In genomic region chrX:153781428-153782047, GRCh38 we compare ENCODE assay signal across 13 cellular contexts. TPM values are rescaled to one million over a fixed set of nuclear protein-coding genes. Genes with fewer than 3 reads are reported as not detected.
DNase-seq lines count a peak whose midpoint lies in the region; ATAC-seq and TF ChIP-seq lines count a peak whose summit lies in the region.
"Had no signal": no experiment of that assay in that cellular context is flagged by ENCODE, and none has a peak within 500 bp of the region (broad histone marks: within the 10 kb centered on the region; RNA-seq: fewer than 3 reads in every experiment).

No MANE protein-coding gene starts in this region.

- no peaks in the 10 kb centered on the region for H3K9me3 ChIP-seq in HEK293 (ENCODE audit: control insufficient read depth, insufficient read depth, low read depth, low read length)
- H3K9me3 ChIP-seq in neuronal stem cell (replicated peaks in 1 of 2; ENCODE audit: control insufficient read depth in 2 of 2, insufficient read depth in 1 of 2, low read depth in 1 of 2, low read length in 2 of 2) = no peaks in the 10 kb centered on the region
- no peaks in the 10 kb centered on the region for H3K9me3 ChIP-seq in MM.1S (replicated peaks; ENCODE audit: insufficient read depth, low read length)
- H3K9me3 ChIP-seq: BE2C, left lung had no signal

- no peak overlapping the region for H4K8ac ChIP-seq in neuronal stem cell (ENCODE audit: low read depth, low read length)

- H3F3A ChIP-seq in MM.1S (ENCODE audit: insufficient read depth, low read length) = no peaks in the 10 kb centered on the region

- POLR2A ChIA-PET in HEK293 (lab: Yijun Ruan, JAX) = interaction anchor here (0.8 to 3.3 kb wide), 5 partner anchors 10 to 154 kb away, joined by 3 to 16 read pairs (median 4); partner anchors contain the start of genes IDH3G, NAA10 and SSR4

- TF ChIP-seq CTCF in HEK293 (tag by site-specific recombination; IDR thresholded peaks at IDR 0.05) = no peak
- TF ChIP-seq CTCF in MM.1S (IDR thresholded peaks at IDR 0.05; ENCODE audit: low read length) = no peak

- no peaks in the 10 kb centered on the region for H3K4me1 ChIP-seq in HEK293 (ENCODE audit: control insufficient read depth, insufficient read depth, low read length)
- peaks cover 0 to 1% of the 10 kb centered on the region in 2 donors for H3K4me1 ChIP-seq in neuronal stem cell (ENCODE audit: control insufficient read depth in 2 of 2, insufficient read depth in 1 of 2, low read depth in 1 of 2, low read length in 2 of 2)
- no peaks in the 10 kb centered on the region for H3K4me1 ChIP-seq in MM.1S (ENCODE audit: low read length)
- H3K4me1 ChIP-seq: left lung had no signal

- no peaks in the 10 kb centered on the region for H3K79me2 ChIP-seq in MM.1S (ENCODE audit: low read length)

- no peak overlapping the region for H2AK5ac ChIP-seq in neuronal stem cell (ENCODE audit: low read depth, low read length)

- H3K36me3 ChIP-seq in HEK293 (ENCODE audit: control insufficient read depth in 2 of 2, insufficient read depth in 1 of 2, low read length in 2 of 2) = peaks cover 0 to 18% of the 10 kb centered on the region in 2 experiments; a peak in 1 of 3 replicates
- peaks cover 7 to 12% of the 10 kb centered on the region in 2 donors for H3K36me3 ChIP-seq in neuronal stem cell (replicated peaks in 1 of 2; ENCODE audit: control insufficient read depth in 2 of 2, insufficient read depth in 2 of 2, low read length in 2 of 2)
- H3K36me3 ChIP-seq in MM.1S (replicated peaks; ENCODE audit: insufficient read depth, low read length) = no peaks in the 10 kb centered on the region

- H3K4me3 ChIP-seq in HEK293 (ENCODE audit: low read depth, low read length) (no peak overlapping the region), neuronal stem cell (ENCODE audit: low read length in 2 of 2) (no peak overlapping the region), MM.1S (ENCODE audit: low read length) (no peak overlapping the region)
- H3K4me3 ChIP-seq: left lung had no signal

- no peak overlapping the region for H3K4ac ChIP-seq in neuronal stem cell (ENCODE audit: low read length)

- no peaks in the 10 kb centered on the region for H3K79me1 ChIP-seq in neuronal stem cell (ENCODE audit: low read depth, low read length)

- DNase-seq in AG20443 (ENCODE audit: low spot score) = peak; percentile 39
- peak in 4 of 61 donors; percentile 2 to 23 (median 8) for DNase-seq in caudate nucleus (lab: John Stamatoyannopoulos, UW)
- no peak for DNase-seq in neuronal stem cell (ENCODE audit: low spot score)
- no peak for DNase-seq in SIG-M5 (lab: John Stamatoyannopoulos, UW)
- DNase-seq in ecto neural progenitor cell (ENCODE audit: low spot score) = no peak
- DNase-seq in MM.1S = no peak
- DNase-seq: activated CD4-positive, alpha-beta T cell treated with anti-CD3 and anti-CD28 coated beads, Interleukin-2, amount 50 U/mL, for 4 hours; activated effector memory CD4-positive, alpha-beta T cell treated with anti-CD3 and anti-CD28 coated beads, Interleukin-2, amount 50 U/mL, for 16 hours; left lung; stimulated activated CD8-positive, alpha-beta memory T cell treated with anti-CD3 and anti-CD28 coated beads, Interleukin-4, amount 100 ng/mL, for 48 hours had no signal

- H4K91ac ChIP-seq in neuronal stem cell (ENCODE audit: low read depth, low read length, poor library complexity) = no peak overlapping the region

- no peak overlapping the region for H2BK120ac ChIP-seq in neuronal stem cell (ENCODE audit: low read depth, low read length)

- H3K9ac ChIP-seq in neuronal stem cell (ENCODE audit: low read depth, low read length, poor library complexity) (no peak overlapping the region), MM.1S (ENCODE audit: low read length) (no peak overlapping the region)

- H3K4me2 ChIP-seq in neuronal stem cell (ENCODE audit: insufficient read depth, low read length, poor library complexity, severe bottlenecking) (no peak overlapping the region), MM.1S (ENCODE audit: low read depth, low read length) (no peak overlapping the region)

- H3K27me3 ChIP-seq in neuronal stem cell (ENCODE audit: control insufficient read depth in 3 of 3, insufficient read depth in 3 of 3, low read depth in 1 of 3, low read length in 3 of 3) = no peaks in the 10 kb centered on the region
- peaks cover 3% of the 10 kb centered on the region; the same call in 1 of the 2 replicates for H3K27me3 ChIP-seq in MM.1S (replicated peaks; ENCODE audit: insufficient read depth, low read length)
- H3K27me3 ChIP-seq: BE2C had no signal

- peak overlapping the region; percentile 31 for H3K23ac ChIP-seq in neuronal stem cell (ENCODE audit: low read depth, low read length, poor library complexity)

- H2BK5ac ChIP-seq in neuronal stem cell (ENCODE audit: low read length) = no peak overlapping the region

- H3K27ac ChIP-seq in HEK293 (ENCODE audit: extremely low read depth, low read depth, low read length) (no peak overlapping the region), caudate nucleus (ENCODE audit: low read depth, low read length) (peak overlapping the region; percentile 48), neuronal stem cell (replicated peaks; ENCODE audit: low read length) (no peak overlapping the region), MM.1S (ENCODE audit: low read length) (no peak overlapping the region)
- H3K27ac ChIP-seq: left lung had no signal

- H2BK15ac ChIP-seq in neuronal stem cell (ENCODE audit: low read length) = no peak overlapping the region

- no peaks in the 10 kb centered on the region for H4K20me1 ChIP-seq in MM.1S (ENCODE audit: insufficient read depth, low read length)

- H2AFZ ChIP-seq in neuronal stem cell (ENCODE audit: low read length) (no peak overlapping the region), MM.1S (ENCODE audit: low read length) (no peak overlapping the region)

- no peak overlapping the region for H3K14ac ChIP-seq in neuronal stem cell (ENCODE audit: low read length)

- no peak overlapping the region for H3K18ac ChIP-seq in neuronal stem cell (ENCODE audit: low read length)

- no peaks in the 10 kb centered on the region for H3K9me2 ChIP-seq in MM.1S (replicated peaks; ENCODE audit: insufficient read depth, low read length)

- CTCF ChIA-PET in HEK293 (lab: Yijun Ruan, JAX) = interaction anchor here (1.2 to 2.0 kb wide), 3 partner anchors 12 to 171 kb away, joined by 3 to 10 read pairs (median 3); partner anchors contain the start of gene PLXNB3

- WGBS in neuronal stem cell (ENCODE audit: extremely low coverage in 2 of 2, insufficient read length in 2 of 2, insufficient replicate concordance in 1 of 2), 2 donors = no CpG with 5 or more reads among the region's 24 CpGs

- no peak for ATAC-seq in HG02938 (IDR thresholded peaks at IDR 0.05; ENCODE audit: unreplicated experiment)
- ATAC-seq: left lung had no signal

- no peak overlapping the region for H2BK12ac ChIP-seq in neuronal stem cell (ENCODE audit: low read length)

TF ChIP-seq in HEK293, 187 proteins besides CTCF, POLR2A, EP300 and RAD21 (continues in another document):
- TF ChIP-seq GLIS1 (tag by site-specific recombination; IDR thresholded peaks at IDR 0.05) (peak; percentile 89), PBX3 (CRISPR knock-in tag; IDR thresholded peaks at IDR 0.05) (0 out of 2 replicates have a peak, but pooled peaks have one; percentile 31), TSHZ1 (tag by site-specific recombination; IDR thresholded peaks at IDR 0.05; ENCODE audit: borderline replicate concordance) (no peak)

RNA-seq across cellular contexts. Expression of gene SRPK3, which starts 0.7 kb away (rescaled TPM):
- not detected for polyA plus RNA-seq in neuronal stem cell (2013, experiment 1 of 2)
- not detected for polyA plus RNA-seq in neuronal stem cell (2013, experiment 2 of 2)

RNA-seq across cellular contexts. Expression of gene IDH3G, which starts 12.6 kb away (rescaled TPM):
- 43.4 TPM for polyA plus RNA-seq in neuronal stem cell (2013, experiment 1 of 2)
- 43.1 TPM for polyA plus RNA-seq in neuronal stem cell (2013, experiment 2 of 2)

RNA-seq across cellular contexts. Expression of gene SSR4, which starts 12.9 kb away (rescaled TPM):
- polyA plus RNA-seq in neuronal stem cell (2013, experiment 1 of 2) = 194 TPM
- polyA plus RNA-seq in neuronal stem cell (2013, experiment 2 of 2) = 190 TPM

RNA-seq across cellular contexts. Expression of gene PLXNB3, which starts 17.5 kb away (rescaled TPM):
- 0.67 TPM for polyA plus RNA-seq in neuronal stem cell (2013, experiment 1 of 2)
- polyA plus RNA-seq in neuronal stem cell (2013, experiment 2 of 2) = 0.64 TPM

RNA-seq across cellular contexts. Expression of gene PDZD4, which starts 48.8 kb away (rescaled TPM):
- polyA plus RNA-seq in neuronal stem cell (2013, experiment 1 of 2) = 13.1 TPM
- 12.8 TPM for polyA plus RNA-seq in neuronal stem cell (2013, experiment 2 of 2)
